In genomic region chr4:77852892-77853495, GRCh38 we compare ENCODE assay signal across 8 cellular contexts.
DNase-seq lines count a peak whose midpoint lies in the region; ATAC-seq lines count a peak whose summit lies in the region.

No MANE protein-coding gene starts in this region.

- H3K4me3 ChIP-seq in effector memory CD4-positive, alpha-beta T cell (ENCODE audit: insufficient read depth, low read depth, low read length, poor library complexity, severe bottlenecking), result peak overlapping the region; percentile 21

- H3K36me3 ChIP-seq in effector memory CD4-positive, alpha-beta T cell (ENCODE audit: control insufficient read depth, insufficient read depth, low read length), result no peaks in the 10 kb centered on the region

- H3K27me3 ChIP-seq in effector memory CD4-positive, alpha-beta T cell (replicated peaks; ENCODE audit: control insufficient read depth, insufficient read depth, low read length, poor library complexity, severe bottlenecking), result no peaks in the 10 kb centered on the region

- ATAC-seq in GM18868 (IDR thresholded peaks at IDR 0.05; ENCODE audit: unreplicated experiment) (peak; percentile 91), HG03025 (IDR thresholded peaks at IDR 0.05; ENCODE audit: low FRiP score, unreplicated experiment) (peak; percentile 57)
- ATAC-seq in stimulated activated naive CD8-positive, alpha-beta T cell treated with anti-CD3 and anti-CD28 coated beads, Interleukin-15, Interleukin-2, amounts not matched to agents 100 U/mL and 50 U/mL, for 24 hours, result peak; percentile 94

- no peaks in the 10 kb centered on the region for H3K9me3 ChIP-seq in effector memory CD4-positive, alpha-beta T cell (ENCODE audit: control insufficient read depth, low read length)

- peaks cover 30% of the 10 kb centered on the region for H3K4me1 ChIP-seq in effector memory CD4-positive, alpha-beta T cell (ENCODE audit: control insufficient read depth, insufficient read depth, low read length, poor library complexity, severe bottlenecking)

- DNase-seq in UCSD-AML1 (lab: John Stamatoyannopoulos, UW; ENCODE audit: unreplicated experiment), result peak; percentile 65
- peak; percentile 60 to 66 (median 61) for DNase-seq in effector memory CD4-positive, alpha-beta T cell
- peak; percentile 65 for DNase-seq in stimulated activated naive CD8-positive, alpha-beta T cell treated with anti-CD3 and anti-CD28 coated beads, Interleukin-15, Interleukin-2, amounts not matched to agents 100 U/mL and 50 U/mL, for 24 hours
- DNase-seq in RPMI8226, result no peak
- no peak for DNase-seq in NCI-H446 treated with DMSO at 0.1 percent for 48 hours (lab: John Stamatoyannopoulos, UW)
- no peak for DNase-seq in NCI-H2171 treated with DMSO at 0.1 percent for 48 hours (lab: John Stamatoyannopoulos, UW)

- H3K27ac ChIP-seq in effector memory CD4-positive, alpha-beta T cell (ENCODE audit: insufficient read depth, low read length, poor library complexity, severe bottlenecking), result peak overlapping the region; percentile 85

Comparison
In these comparisons a context has a peak if more than half of its experiments do, and no peak if none do; other contexts are left out.
1. DNase-seq: peak in UCSD-AML1 (single experiment), effector memory CD4-positive, alpha-beta T cell (3 of 3) and stimulated activated naive CD8-positive, alpha-beta T cell treated with anti-CD3 and anti-CD28 coated beads, Interleukin-15, Interleukin-2, amounts not matched to agents 100 U/mL and 50 U/mL, for 24 hours (single experiment); none in RPMI8226 (single experiment), NCI-H446 treated with DMSO at 0.1 percent for 48 hours (single experiment) and NCI-H2171 treated with DMSO at 0.1 percent for 48 hours (single experiment).
2. Peak in every context shown above with its lines, with median percentiles within 50 percentile points of each other: ATAC-seq.